13 cellular contexts compared by ENCODE assay signal in the genomic region with DNA sequence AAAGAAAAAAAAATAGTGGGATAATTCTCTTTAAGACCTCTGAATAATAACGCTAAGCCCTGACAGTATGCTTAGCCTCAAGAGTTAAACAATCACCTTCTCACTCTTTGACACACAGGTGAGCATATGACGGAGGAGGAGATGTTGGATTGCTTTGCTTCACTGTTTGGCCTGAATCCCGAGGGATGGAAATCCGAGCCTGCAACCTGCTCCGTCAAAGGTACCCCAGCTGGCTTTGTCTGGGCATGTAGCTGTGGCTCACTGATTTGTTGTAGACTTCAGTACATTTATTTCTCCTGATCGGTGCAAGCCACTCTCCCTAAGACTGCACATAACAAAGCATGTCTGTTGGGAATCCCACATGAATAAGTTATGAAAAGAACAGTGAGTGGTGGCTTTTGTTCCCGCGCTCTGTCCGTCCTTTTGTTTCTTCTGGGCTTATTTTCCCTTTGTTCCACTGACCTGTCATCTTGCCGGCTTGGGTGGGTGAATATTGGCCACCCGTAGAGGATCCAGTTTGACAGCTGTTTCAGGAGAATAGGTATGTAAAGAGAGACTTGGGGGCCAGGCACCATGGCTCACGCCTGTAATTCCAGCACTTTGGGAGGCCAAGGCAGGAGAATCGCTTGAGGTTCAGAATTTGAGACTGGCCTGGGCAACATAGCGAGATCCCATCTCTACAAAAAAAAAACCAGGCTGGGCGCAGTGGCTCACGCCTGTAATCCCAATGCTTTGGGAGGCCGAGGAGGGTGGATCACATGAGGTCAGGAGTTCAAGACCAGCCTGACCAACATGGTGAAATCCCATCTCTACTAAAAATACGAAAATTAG. TPM values are rescaled to one million over a fixed set of nuclear protein-coding genes. Genes with fewer than 3 reads are reported as not detected.
DNase-seq lines count a peak whose midpoint lies in the region; ATAC-seq lines count a peak whose summit lies in the region.
"Had no signal": no experiment of that assay in that cellular context is flagged by ENCODE, and none has a peak within 500 bp of the region (broad histone marks: within the 10 kb centered on the region; RNA-seq: fewer than 3 reads in every experiment).

No MANE protein-coding gene starts in this region.

- intact Hi-C loops in Right ventricle myocardium superior (cut with DNase I) = no loop called here

- peak overlapping the region; percentile 78 for H3K27ac ChIP-seq in epithelial cell of prostate
- H3K27ac ChIP-seq: 22Rv1 had no signal

- DNase-seq in DMS 273 (lab: John Stamatoyannopoulos, UW; ENCODE audit: unreplicated experiment) (peak; percentile 67), DMS 273 treated with DMSO at 0.1 percent for 48 hours (lab: John Stamatoyannopoulos, UW) (no peak), NCI-H526 (lab: John Stamatoyannopoulos, UW) (peak; percentile 88 to 91), epithelial cell of prostate (ENCODE audit: low read depth, low spot score) (peak; percentile 89), retina (peak; percentile 76), Right ventricle myocardium superior (no peak)
- no peak for DNase-seq in activated naive CD4-positive, alpha-beta T cell treated with Interleukin-2 at 50 U/mL for 16 hours
- DNase-seq: DND-41; NK-92 treated with Interleukin-12 subunit alpha and Interleukin-12 subunit beta, amount 100 ng/mL, for 24 hours; stimulated activated CD4-positive, alpha-beta T cell treated with anti-CD3 and anti-CD28 coated beads, Interleukin-2, amount 100 ng/mL, for 48 hours; stimulated activated naive CD8-positive, alpha-beta T cell treated with anti-CD3 and anti-CD28 coated beads, Interleukin-15, amount 100 ng/mL, for 72 hours had no signal

- no peak for ATAC-seq in Right ventricle myocardium superior (ENCODE audit: poor library complexity)
- no peak for ATAC-seq in HG03469 (IDR thresholded peaks at IDR 0.05; ENCODE audit: unreplicated experiment)
- ATAC-seq: stimulated activated naive CD8-positive, alpha-beta T cell treated with anti-CD3 and anti-CD28 coated beads, Interleukin-15, amount 100 ng/mL, for 72 hours had no signal

RNA-seq across cellular contexts. Expression of gene BCL7A, which starts 20.1 kb away (rescaled TPM):
- 15.1 TPM for total RNA-seq in Right ventricle myocardium superior

Comparison
In these comparisons a context has a peak if more than half of its experiments do, and no peak if none do; other contexts are left out.
1. DNase-seq: peak in DMS 273 (single experiment), NCI-H526 (2 of 2), epithelial cell of prostate (single experiment) and retina (single experiment); none in DMS 273 treated with DMSO at 0.1 percent for 48 hours (single experiment), activated naive CD4-positive, alpha-beta T cell treated with Interleukin-2 at 50 U/mL for 16 hours (single experiment) and Right ventricle myocardium superior (single experiment).